12 cellular contexts compared by ENCODE assay signal in the genomic region with DNA sequence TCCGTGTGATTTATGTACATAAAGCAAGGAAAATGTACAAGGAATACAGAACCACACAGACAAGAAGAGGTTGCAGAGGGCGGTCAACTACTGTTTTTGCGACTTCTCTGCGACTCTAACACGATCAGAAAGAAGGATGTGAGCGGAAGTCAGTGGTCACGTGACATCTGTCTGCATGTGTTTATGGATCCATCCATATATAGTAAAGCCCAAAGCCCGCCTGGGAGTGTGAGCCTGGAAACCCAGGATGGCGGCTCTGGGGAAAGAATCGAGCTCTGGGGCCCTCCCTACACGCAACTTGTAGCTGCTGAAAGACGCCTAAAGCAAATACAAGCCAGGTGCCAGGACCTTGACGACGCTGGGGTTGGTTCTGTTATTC. TPM values are rescaled to one million over a fixed set of nuclear protein-coding genes. Genes with fewer than 3 reads are reported as not detected.
DNase-seq lines count a peak whose midpoint lies in the region; ATAC-seq and TF ChIP-seq lines count a peak whose summit lies in the region.
"Had no signal": no experiment of that assay in that cellular context is flagged by ENCODE, and none has a peak within 500 bp of the region (broad histone marks: within the 10 kb centered on the region; RNA-seq: fewer than 3 reads in every experiment).

No MANE protein-coding gene starts in this region.

- no peaks in the 10 kb centered on the region for H3K27me3 Mint-ChIP-seq in natural killer cell treated with Interleukin-12 subunit alpha and Interleukin-12 subunit beta and Interleukin-15 and Interleukin-18, amount 100 ng/mL, for 72 hours

- H3K9me3 Mint-ChIP-seq in natural killer cell treated with Interleukin-12 subunit alpha and Interleukin-12 subunit beta and Interleukin-15 and Interleukin-18, amount 100 ng/mL, for 72 hours, result no peaks in the 10 kb centered on the region
- H3K9me3 Mint-ChIP-seq: activated B cell treated with CpG ODN at 0.5 μM for 24 hours had no signal

- WGBS in upper lobe of left lung, 2 donors, result 47 to 62% methylated on average over 14 of the region's 14 CpGs

- TF ChIP-seq EP300 in upper lobe of left lung (IDR thresholded peaks at IDR 0.05), result no peak

- H3K36me3 Mint-ChIP-seq in natural killer cell treated with Interleukin-12 subunit alpha and Interleukin-12 subunit beta and Interleukin-15 and Interleukin-18, amount 100 ng/mL, for 72 hours, result no peaks in the 10 kb centered on the region

- H3K27me3 ChIP-seq in upper lobe of left lung, result no peaks in the 10 kb centered on the region
- H3K27me3 ChIP-seq: dorsolateral prefrontal cortex had no signal

- peaks cover 59 to 97% (median 67%) of the 10 kb centered on the region in 4 donors for H3K4me1 ChIP-seq in upper lobe of left lung

- H3K27ac ChIP-seq in upper lobe of left lung, result peak overlapping the region; percentile 8 to 71 (median 54)

- H3K9me3 ChIP-seq in upper lobe of left lung, result no peaks in the 10 kb centered on the region

- no peak for TF ChIP-seq POLR2A in upper lobe of left lung (IDR thresholded peaks at IDR 0.05)

- H3K4me3 ChIP-seq in upper lobe of left lung, result no peak overlapping the region

- no peak for ATAC-seq in natural killer cell treated with Interleukin-12 subunit alpha and Interleukin-12 subunit beta and Interleukin-15 and Interleukin-18, amount 100 ng/mL, for 72 hours
- ATAC-seq in upper lobe of left lung (ENCODE audit: low FRiP score in 2 of 2) (no peak), GM21423 (IDR thresholded peaks at IDR 0.05; ENCODE audit: unreplicated experiment) (no peak), HG03159 (IDR thresholded peaks at IDR 0.05; ENCODE audit: unreplicated experiment) (no peak)

- no peak overlapping the region for H3K4me3 Mint-ChIP-seq in natural killer cell treated with Interleukin-12 subunit alpha and Interleukin-12 subunit beta and Interleukin-15 and Interleukin-18, amount 100 ng/mL, for 72 hours
- H3K4me3 Mint-ChIP-seq: activated B cell treated with CpG ODN at 0.5 μM for 24 hours had no signal

- peaks cover 42 to 66% of the 10 kb centered on the region in 2 donors for H3K4me1 Mint-ChIP-seq in natural killer cell treated with Interleukin-12 subunit alpha and Interleukin-12 subunit beta and Interleukin-15 and Interleukin-18, amount 100 ng/mL, for 72 hours (ENCODE audit: low read depth in 2 of 2)

- H3K36me3 ChIP-seq in upper lobe of left lung, result peaks cover 0 to 5% (median 0%) of the 10 kb centered on the region in 4 donors

- peak overlapping the region; percentile 80 to 89 for H3K27ac Mint-ChIP-seq in natural killer cell treated with Interleukin-12 subunit alpha and Interleukin-12 subunit beta and Interleukin-15 and Interleukin-18, amount 100 ng/mL, for 72 hours
- H3K27ac Mint-ChIP-seq: activated B cell treated with CpG ODN at 0.5 μM for 24 hours had no signal

- DNase-seq in NOMO-1 treated with dmso at 0.1 percent for 144 hours (lab: John Stamatoyannopoulos, UW; ENCODE audit: unreplicated experiment) (peak; percentile 83), fibroblast of gingiva (ENCODE audit: low read depth) (peak; percentile 37), upper lobe of left lung (peak in 1 of 2 donors; percentile 50), C1 segment of cervical spinal cord (lab: John Stamatoyannopoulos, UW) (no peak), SHP77 treated with DMSO at 0.1 percent for 48 hours (lab: John Stamatoyannopoulos, UW) (no peak)
- peak; percentile 57 for DNase-seq in natural killer cell treated with Interleukin-12 subunit alpha and Interleukin-12 subunit beta and Interleukin-15 and Interleukin-18, amount 100 ng/mL, for 72 hours (ENCODE audit: low spot score)
- DNase-seq: activated B cell treated with CpG ODN at 0.5 μM for 24 hours, hypothalamus, RPMI8226 had no signal

- TF ChIP-seq CTCF in upper lobe of left lung (IDR thresholded peaks at IDR 0.05), result no peak

RNA-seq across cellular contexts. Expression of gene OSBPL5, which starts 8.8 kb away (rescaled TPM):
- 10 to 100 TPM; 58.3 to 74.6 TPM for total RNA-seq in natural killer cell treated with Interleukin-12 subunit alpha and Interleukin-12 subunit beta and Interleukin-15 and Interleukin-18, amount 100 ng/mL, for 72 hours
- total RNA-seq in upper lobe of left lung, result 10 to 100 TPM; 23.4 to 66.9 (median 48.3) TPM
- total RNA-seq: activated B cell treated with CpG ODN at 0.5 μM for 24 hours had no signal

Comparison
In these comparisons a context has a peak if more than half of its experiments do, and no peak if none do; other contexts are left out.
1. DNase-seq: peak in NOMO-1 treated with dmso at 0.1 percent for 144 hours (single experiment), fibroblast of gingiva (single experiment) and natural killer cell treated with Interleukin-12 subunit alpha and Interleukin-12 subunit beta and Interleukin-15 and Interleukin-18, amount 100 ng/mL, for 72 hours (single experiment); none in C1 segment of cervical spinal cord (0 of 14) and SHP77 treated with DMSO at 0.1 percent for 48 hours (single experiment).